In the genomic region with DNA sequence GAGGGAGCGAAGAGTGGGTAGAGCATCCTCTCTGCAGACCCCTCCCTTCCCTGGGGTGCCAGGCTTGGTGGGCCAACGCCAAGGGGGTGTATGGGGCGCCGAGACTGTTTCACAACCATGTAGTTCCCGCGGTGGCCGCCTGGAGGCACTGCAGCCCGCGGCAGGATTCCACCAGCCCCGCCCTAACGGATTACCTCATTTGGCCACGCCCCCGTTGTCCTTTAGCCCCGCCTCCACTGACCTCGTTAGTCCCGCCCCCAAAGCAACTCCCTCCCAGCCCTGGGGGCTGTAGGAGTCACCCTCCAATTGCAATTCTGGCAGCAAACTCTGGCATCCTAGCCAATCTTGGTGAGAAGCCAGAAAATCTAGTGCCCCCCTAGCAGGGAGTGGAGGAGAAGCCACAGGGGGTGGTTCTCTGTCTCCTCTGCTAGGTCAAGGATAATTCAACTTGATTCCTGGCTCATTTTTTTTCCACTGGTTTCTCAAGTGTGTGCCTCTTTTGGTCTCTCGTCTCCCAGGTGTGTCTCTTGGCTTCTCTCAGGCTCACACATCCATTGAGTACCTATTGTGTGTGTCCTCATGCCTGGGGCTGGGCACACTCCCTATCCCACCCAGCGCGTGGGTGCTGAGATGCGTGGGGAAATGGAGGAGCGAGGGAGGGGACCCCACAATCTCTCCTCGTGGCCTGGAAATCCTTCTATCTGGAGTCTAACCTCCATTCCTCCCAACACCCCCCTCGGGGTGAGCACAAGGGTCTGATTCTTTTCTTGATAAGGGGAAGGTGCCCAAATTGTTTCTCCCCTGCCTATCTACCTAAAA, we compare ENCODE assay signal across 8 cellular contexts.
DNase-seq lines count a peak whose midpoint lies in the region; ATAC-seq lines count a peak whose summit lies in the region.

No MANE protein-coding gene starts in this region.

- DNase-seq in NCI-H1436 (lab: John Stamatoyannopoulos, UW) (peak; percentile 68), NCI-H1436 treated with DMSO at 0.1 percent for 48 hours (lab: John Stamatoyannopoulos, UW) (no peak), NCI-H1048 (lab: John Stamatoyannopoulos, UW) (peak; percentile 65), kidney glomerular epithelial cell (lab: John Stamatoyannopoulos, UW) (peak; percentile 34)
- peak; percentile 91 for DNase-seq in activated CD4-positive, CD25-positive, alpha-beta regulatory T cell treated with anti-CD3 and anti-CD28 coated beads, Interleukin-2, amount 50 U/mL, for 72 hours
- DNase-seq in central memory CD4-positive, alpha-beta T cell, result peak; percentile 71
- DNase-seq in stimulated activated CD4-positive, alpha-beta T cell treated with anti-CD3 and anti-CD28 coated beads, Interleukin-2, amount 100 ng/mL, for 24 hours, result peak; percentile 90 to 93

- ATAC-seq in GM18511 (IDR thresholded peaks at IDR 0.05; ENCODE audit: unreplicated experiment), result no peak
